1 cellular context compared by ENCODE assay signal in genomic region chr16:31136287-31136662, GRCh38.
TF ChIP-seq lines count a peak whose summit lies in the region.

No MANE protein-coding gene starts in this region.

TF ChIP-seq in HepG2, 621 proteins besides CTCF, POLR2A, EP300 and RAD21:
- TF ChIP-seq SOX13 (IDR thresholded peaks at IDR 0.05) = no peak
- no peak for TF ChIP-seq SOX13 (CRISPR knock-in tag; conservative IDR thresholded peaks at IDR 0.05 in 1 of 2, IDR thresholded peaks at IDR 0.05 in 1 of 2)
- TF ChIP-seq FOXO1 (CRISPR knock-in tag; IDR thresholded peaks at IDR 0.05) = no peak
- TF ChIP-seq TBX3 (IDR thresholded peaks at IDR 0.05; ENCODE audit: borderline replicate concordance) = no peak
- no peak for TF ChIP-seq KMT2B (CRISPR knock-in tag; IDR thresholded peaks at IDR 0.05)
- TF ChIP-seq DNMT3B (CRISPR knock-in tag; conservative IDR thresholded peaks at IDR 0.05) = no peak
